Comparison of ENCODE assay signal across 19 cellular contexts in genomic region chr6:39365281-39366074, GRCh38. TPM values are rescaled to one million over a fixed set of nuclear protein-coding genes. Genes with fewer than 3 reads are reported as not detected.
DNase-seq lines count a peak whose midpoint lies in the region; ATAC-seq and TF ChIP-seq lines count a peak whose summit lies in the region.
"Had no signal": no experiment of that assay in that cellular context is flagged by ENCODE, and none has a peak within 500 bp of the region (broad histone marks: within the 10 kb centered on the region; RNA-seq: fewer than 3 reads in every experiment).

No MANE protein-coding gene starts in this region.

- no peak overlapping the region for H3K27ac Mint-ChIP-seq in activated naive CD4-positive, alpha-beta T cell treated with anti-CD3 and anti-CD28 coated beads, Interleukin-2, amount 10 ng/mL, durations not matched to agents 7 days and 5 days
- H3K27ac Mint-ChIP-seq: mesothelial cell of epicardium had no signal

- no peaks in the 10 kb centered on the region for H3K36me3 Mint-ChIP-seq in activated naive CD4-positive, alpha-beta T cell treated with anti-CD3 and anti-CD28 coated beads, Interleukin-2, amount 10 ng/mL, durations not matched to agents 7 days and 5 days
- H3K36me3 Mint-ChIP-seq: mesothelial cell of epicardium had no signal

- DNase-seq in activated CD8-positive, alpha-beta memory T cell treated with anti-CD3 and anti-CD28 coated beads for 24 hours, result peak; percentile 30
- no peak for DNase-seq in activated CD8-positive, alpha-beta memory T cell treated with anti-CD3 and anti-CD28 coated beads, Interleukin-2, amount 50 U/mL, for 48 hours
- DNase-seq in WERI-Rb-1 (peak; percentile 8), fibroblast of lung (ENCODE audit: low read depth in 2 of 2) (peak; percentile 35 to 75), midbrain (lab: John Stamatoyannopoulos, UW) (no peak)
- DNase-seq in activated naive CD4-positive, alpha-beta T cell treated with anti-CD3 and anti-CD28 coated beads, Interleukin-2, amount 10 ng/mL, durations not matched to agents 7 days and 5 days, result no peak
- DNase-seq: activated naive CD4-positive, alpha-beta T cell; DMS 273 treated with DMSO at 0.1 percent for 48 hours; NCI-H187; NCI-H526 treated with DMSO at 0.1 percent for 48 hours; ovary; stimulated activated CD4-positive, alpha-beta T cell treated with anti-CD3 and anti-CD28 coated beads, Interleukin-12 subunit alpha, Interleukin-12 subunit beta, amount 100 ng/mL, for 4 hours; T-helper 9 cell; testis had no signal

- no peaks in the 10 kb centered on the region for H3K4me1 ChIP-seq in fibroblast of lung (ENCODE audit: control insufficient read depth, extremely low read depth, insufficient read depth, low read length)
- H3K4me1 ChIP-seq: A549 had no signal

- H4K20me1 ChIP-seq in fibroblast of lung (ENCODE audit: control insufficient read depth, extremely low read depth, insufficient read depth, low read length), result no peaks in the 10 kb centered on the region

- H3K4me3 Mint-ChIP-seq in activated naive CD4-positive, alpha-beta T cell treated with anti-CD3 and anti-CD28 coated beads, Interleukin-2, amount 10 ng/mL, durations not matched to agents 7 days and 5 days, result no peak overlapping the region
- H3K4me3 Mint-ChIP-seq: mesothelial cell of epicardium had no signal

- H3K9me3 ChIP-seq in WERI-Rb-1 (ENCODE audit: severe bottlenecking) (no peaks in the 10 kb centered on the region), fibroblast of lung (ENCODE audit: control insufficient read depth, insufficient read depth, low read depth, low read length) (no peaks in the 10 kb centered on the region)
- H3K9me3 ChIP-seq: A549, ovary, testis had no signal

- no peak overlapping the region for H3K4me3 ChIP-seq in WERI-Rb-1 (ENCODE audit: low read depth, low read length)
- no peak overlapping the region for H3K4me3 ChIP-seq in fibroblast of lung (replicated peaks in 1 of 4; ENCODE audit: control extremely low read depth in 1 of 4, insufficient read depth in 1 of 4, low read depth in 3 of 4, low read length in 4 of 4)
- H3K4me3 ChIP-seq: A549, ovary, testis had no signal

- H3K27ac ChIP-seq in WERI-Rb-1 (no peak overlapping the region), fibroblast of lung (ENCODE audit: insufficient read depth, low read length) (no peak overlapping the region), temporal lobe (ENCODE audit: low read depth, low read length) (peak overlapping the region; percentile 25)
- H3K27ac ChIP-seq: A549, ovary, testis had no signal

- ATAC-seq in GM21737 (IDR thresholded peaks at IDR 0.05; ENCODE audit: unreplicated experiment), result no peak

- H3K9me3 Mint-ChIP-seq in activated naive CD4-positive, alpha-beta T cell treated with anti-CD3 and anti-CD28 coated beads, Interleukin-2, amount 10 ng/mL, durations not matched to agents 7 days and 5 days, result no peaks in the 10 kb centered on the region
- H3K9me3 Mint-ChIP-seq: mesothelial cell of epicardium had no signal

- CTCF ChIA-PET in activated naive CD4-positive, alpha-beta T cell treated with anti-CD3 and anti-CD28 coated beads, Interleukin-2, amount 10 ng/mL, durations not matched to agents 7 days and 5 days (lab: Charles Lee), result interaction anchor here (1.0 kb wide), 1 partner anchor 7 kb away, joined by 3 read pairs; no protein-coding TSS in a partner anchor

- H3K9ac ChIP-seq in fibroblast of lung (ENCODE audit: insufficient read depth, low read length), result no peak overlapping the region

- H3K36me3 ChIP-seq in WERI-Rb-1 (no peaks in the 10 kb centered on the region), fibroblast of lung (ENCODE audit: control insufficient read depth, insufficient read depth, low read length) (no peaks in the 10 kb centered on the region)
- H3K36me3 ChIP-seq: ovary had no signal

- TF ChIP-seq CTCF in WERI-Rb-1 (IDR thresholded peaks at IDR 0.05; ENCODE audit: low read depth, low read length) (no peak), fibroblast of lung (conservative IDR thresholded peaks at IDR 0.05 in 1 of 2, IDR thresholded peaks at IDR 0.05 in 1 of 2; ENCODE audit: low read depth in 1 of 2, low read length in 2 of 2) (no peak)

- H2AFZ ChIP-seq in fibroblast of lung (ENCODE audit: low read length), result no peak overlapping the region

- H3K4me2 ChIP-seq in fibroblast of lung (ENCODE audit: extremely low read depth, insufficient read depth, low read length), result no peak overlapping the region
- H3K4me2 ChIP-seq: A549 had no signal

- no peaks in the 10 kb centered on the region for H3K27me3 ChIP-seq in WERI-Rb-1 (ENCODE audit: insufficient read depth, low read depth, severe bottlenecking)
- H3K27me3 ChIP-seq in fibroblast of lung (ENCODE audit: control insufficient read depth, insufficient read depth, low read length), result no peaks in the 10 kb centered on the region
- H3K27me3 ChIP-seq: ovary, testis had no signal

- peaks cover 3% of the 10 kb centered on the region for H3K4me1 Mint-ChIP-seq in activated naive CD4-positive, alpha-beta T cell treated with anti-CD3 and anti-CD28 coated beads, Interleukin-2, amount 10 ng/mL, durations not matched to agents 7 days and 5 days

- no peaks in the 10 kb centered on the region for H3K79me2 ChIP-seq in fibroblast of lung (ENCODE audit: control insufficient read depth, insufficient read depth, low read length)

- H3K27me3 Mint-ChIP-seq in activated naive CD4-positive, alpha-beta T cell treated with anti-CD3 and anti-CD28 coated beads, Interleukin-2, amount 10 ng/mL, durations not matched to agents 7 days and 5 days, result peaks cover 8% of the 10 kb centered on the region

RNA-seq across cellular contexts. Expression of gene KCNK16, which starts 43.0 kb away (rescaled TPM):
- not detected in 2 replicates for total RNA-seq in fibroblast of lung
- polyA plus RNA-seq in fibroblast of lung, result not detected in 2 replicates
- not detected in 2 replicates for polyA plus RNA-seq in fibroblast of lung (2012)
- polyA minus RNA-seq in fibroblast of lung (ENCODE audit: low replicate concordance), result not detected in 2 replicates
- not detected for total RNA-seq in temporal lobe
- total RNA-seq: mesothelial cell of epicardium, ovary, testis had no signal
- polyA plus RNA-seq: A549, esophagus, ovary had no signal

RNA-seq across cellular contexts. Expression of gene KCNK17, which starts 51.3 kb away (rescaled TPM):
- total RNA-seq in fibroblast of lung (not detected in 2 replicates), temporal lobe (not detected)
- polyA plus RNA-seq in fibroblast of lung, result not detected in 2 replicates
- not detected in 2 replicates for polyA plus RNA-seq in fibroblast of lung (2012)
- not detected in 2 replicates for polyA minus RNA-seq in fibroblast of lung (ENCODE audit: low replicate concordance)
- total RNA-seq: mesothelial cell of epicardium had no signal
- polyA plus RNA-seq: A549 had no signal

Comparison
In these comparisons a context has a peak if more than half of its experiments do, and no peak if none do; other contexts are left out.
1. DNase-seq: peak in activated CD8-positive, alpha-beta memory T cell treated with anti-CD3 and anti-CD28 coated beads for 24 hours (single experiment), WERI-Rb-1 (single experiment) and fibroblast of lung (2 of 2); none in activated CD8-positive, alpha-beta memory T cell treated with anti-CD3 and anti-CD28 coated beads, Interleukin-2, amount 50 U/mL, for 48 hours (single experiment), activated naive CD4-positive, alpha-beta T cell treated with anti-CD3 and anti-CD28 coated beads, Interleukin-2, amount 10 ng/mL, durations not matched to agents 7 days and 5 days (single experiment) and midbrain (single experiment).